ENCODE assay signal across 8 cellular contexts in the genomic region with DNA sequence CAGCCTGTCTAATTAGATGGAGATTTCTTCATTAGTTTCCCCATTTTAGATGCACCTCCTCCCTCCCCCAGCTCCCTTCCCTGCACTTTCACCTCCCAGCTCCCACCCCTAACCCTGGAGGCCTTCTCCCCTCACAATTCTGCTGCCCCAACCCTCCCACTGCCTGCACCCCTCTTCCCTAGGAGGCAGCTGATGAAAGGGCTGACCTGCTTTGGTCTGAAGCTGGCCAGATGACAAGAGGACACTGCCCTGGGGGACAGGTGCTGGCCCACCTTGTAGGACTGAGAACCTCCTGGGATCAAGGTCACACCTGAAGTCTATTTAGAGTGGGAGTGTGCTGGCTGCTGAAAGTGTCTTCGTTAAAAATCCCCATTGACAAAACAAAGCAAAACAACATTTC.
"Had no signal": no experiment of that assay in that cellular context is flagged by ENCODE, and none has a peak within 500 bp of the region (broad histone marks: within the 10 kb centered on the region; RNA-seq: fewer than 3 reads in every experiment).

No MANE protein-coding gene starts in this region.

- ATAC-seq: GM23338, HCT116, K562 had no signal

- H3K4me3 ChIP-seq: GM23338, HAP-1, K562 had no signal

- H3K4me3 Mint-ChIP-seq: GM23338, HFFc6 had no signal

- H2AFZ ChIP-seq: GM23338 had no signal

- H3K4me2 ChIP-seq: GM23338 had no signal

- H3K4me1 ChIP-seq: HAP-1 had no signal

- H3K27ac Mint-ChIP-seq: HFFc6 had no signal

- H3K9me3 Mint-ChIP-seq: GM23338, HFFc6 had no signal

- DNase-seq: H7, HFFc6, IMR-90, KG1 had no signal

- H3K9me3 ChIP-seq: HAP-1 had no signal

- H3K36me3 ChIP-seq: HAP-1 had no signal
